9 cellular contexts compared by ENCODE assay signal in genomic region chr9:132161743-132162187, GRCh38. TPM values are rescaled to one million over a fixed set of nuclear protein-coding genes. Genes with fewer than 3 reads are reported as not detected.
DNase-seq lines count a peak whose midpoint lies in the region; ATAC-seq and TF ChIP-seq lines count a peak whose summit lies in the region.
"Had no signal": no experiment of that assay in that cellular context is flagged by ENCODE, and none has a peak within 500 bp of the region (broad histone marks: within the 10 kb centered on the region; RNA-seq: fewer than 3 reads in every experiment).

TSS of gene NTNG2 (plus strand) at chr9:132162058. CDS start at chr9:132166832, 4,774 bp downstream.

- H3K27me3 Mint-ChIP-seq in dendritic cell treated with granulocyte-macrophage colony-stimulating factor and Interleukin-4, amounts not matched to agents 40 ng/mL and 50 ng/mL, for 4 days, result peaks cover 77% of the 10 kb centered on the region
- peaks cover 11 to 43% (median 33%) of the 10 kb centered on the region in 5 donors for H3K27me3 Mint-ChIP-seq in naive thymus-derived CD8-positive, alpha-beta T cell

- no peak within 1 kb of the TSS for H3K9ac ChIP-seq in KMS-11

- H3K4me1 ChIP-seq in KMS-11 (ENCODE audit: low read depth, poor library complexity, severe bottlenecking), result no peaks in the 10 kb centered on the region

- TF ChIP-seq CTCF in AG04449 (IDR thresholded peaks at IDR 0.05; ENCODE audit: insufficient read depth, low read length, missing control alignments) (no peak), KMS-11 (conservative IDR thresholded peaks at IDR 0.05; ENCODE audit: low read depth, low read length) (no peak)

- H3K27ac ChIP-seq in KMS-11, result no peak within 1 kb of the TSS

- peaks cover 96% of the 10 kb centered on the region for H3K27me3 ChIP-seq in KMS-11 (ENCODE audit: insufficient read depth, low read depth)

- H3K4me2 ChIP-seq in KMS-11, result peak within 1 kb of the TSS; percentile 63

- no peaks in the 10 kb centered on the region for H3K36me3 Mint-ChIP-seq in dendritic cell treated with granulocyte-macrophage colony-stimulating factor and Interleukin-4, amounts not matched to agents 40 ng/mL and 50 ng/mL, for 4 days (ENCODE audit: low read depth)
- peaks cover 0 to 2% (median 0%) of the 10 kb centered on the region in 3 donors for H3K36me3 Mint-ChIP-seq in naive thymus-derived CD8-positive, alpha-beta T cell

- CTCF ChIA-PET in AG04449 (lab: Yijun Ruan, JAX), result interaction anchor here (0.8 to 1.0 kb wide), 2 partner anchors 9 to 402 kb away, joined by 3 read pairs; no protein-coding TSS in a partner anchor

- POLR2A ChIA-PET in AG04449 (lab: Yijun Ruan, JAX), result no interaction called here
- POLR2A ChIA-PET in naive thymus-derived CD8-positive, alpha-beta T cell (lab: Charles Lee), result interaction anchor here (1.2 kb wide), 1 partner anchor 80 kb away, joined by 6 read pairs; no protein-coding TSS in a partner anchor

- no peaks in the 10 kb centered on the region for H3K36me3 ChIP-seq in KMS-11 (ENCODE audit: insufficient read depth)

- H3K4me3 ChIP-seq in AG04449 (ENCODE audit: low read depth, low read length), result peak within 1 kb of the TSS; percentile 67
- no peak within 1 kb of the TSS for H3K4me3 ChIP-seq in KMS-11 (IDR thresholded peaks at IDR 0.05; ENCODE audit: insufficient read depth, low read depth, low read length)

- H3K4me1 Mint-ChIP-seq in dendritic cell treated with granulocyte-macrophage colony-stimulating factor and Interleukin-4, amounts not matched to agents 40 ng/mL and 50 ng/mL, for 4 days (ENCODE audit: low read depth), result peaks cover 12% of the 10 kb centered on the region
- H3K4me1 Mint-ChIP-seq in naive thymus-derived CD8-positive, alpha-beta T cell, result peaks cover 8 to 29% (median 10%) of the 10 kb centered on the region in 4 donors

- DNase-seq in AG04449 (ENCODE audit: low read depth, low spot score) (no peak), superior temporal gyrus (ENCODE audit: extremely low spot score) (no peak), UCSD-AML1 (lab: John Stamatoyannopoulos, UW; ENCODE audit: unreplicated experiment) (no peak)
- peak in 1 of 10 donors; percentile 15 for DNase-seq in naive thymus-derived CD8-positive, alpha-beta T cell
- DNase-seq in stimulated activated CD4-positive, alpha-beta T cell treated with anti-CD3 and anti-CD28 coated beads, Interleukin-2, amount 100 ng/mL, for 24 hours, result no peak
- no peak for DNase-seq in activated effector memory CD4-positive, alpha-beta T cell treated with Interleukin-2 at 50 U/mL for 16 hours
- DNase-seq: NCI-H1105 had no signal

- H3K9me3 Mint-ChIP-seq in dendritic cell treated with granulocyte-macrophage colony-stimulating factor and Interleukin-4, amounts not matched to agents 40 ng/mL and 50 ng/mL, for 4 days, result no peaks in the 10 kb centered on the region
- H3K9me3 Mint-ChIP-seq in naive thymus-derived CD8-positive, alpha-beta T cell, result no peaks in the 10 kb centered on the region

- H2AFZ ChIP-seq in KMS-11 (ENCODE audit: low read depth), result peak within 1 kb of the TSS; percentile 82

- H3K27ac Mint-ChIP-seq in dendritic cell treated with granulocyte-macrophage colony-stimulating factor and Interleukin-4, amounts not matched to agents 40 ng/mL and 50 ng/mL, for 4 days, result no peak within 1 kb of the TSS
- H3K27ac Mint-ChIP-seq in naive thymus-derived CD8-positive, alpha-beta T cell, result peak within 1 kb of the TSS; percentile 29 to 90 (median 84)

- H4K20me1 ChIP-seq in KMS-11 (ENCODE audit: insufficient read depth), result no peaks in the 10 kb centered on the region

- intact Hi-C loops in dendritic cell treated with granulocyte-macrophage colony-stimulating factor and Interleukin-4, amounts not matched to agents 40 ng/mL and 50 ng/mL, for 4 days (cut with micrococcal nuclease), result loop anchor here (10.0 kb wide), 1 partner anchor 397 kb away; no protein-coding TSS in a partner anchor

- peak; percentile 38 to 50 for ATAC-seq in naive thymus-derived CD8-positive, alpha-beta T cell

- H3K79me2 ChIP-seq in KMS-11 (ENCODE audit: insufficient read depth, low read depth), result no peaks in the 10 kb centered on the region

- H3K4me3 Mint-ChIP-seq in dendritic cell treated with granulocyte-macrophage colony-stimulating factor and Interleukin-4, amounts not matched to agents 40 ng/mL and 50 ng/mL, for 4 days, result peak within 1 kb of the TSS; percentile 85
- H3K4me3 Mint-ChIP-seq in naive thymus-derived CD8-positive, alpha-beta T cell, result peak within 1 kb of the TSS; percentile 88 to 99 (median 96)

RNA-seq across cellular contexts. Expression of gene NTNG2, which starts in this region (rescaled TPM):
- 10 to 100 TPM in 1 of 2 experiments, 1 to 10 TPM in 1; 8.5 to 10.8 TPM for total RNA-seq in naive thymus-derived CD8-positive, alpha-beta T cell
- 1 to 10 TPM in 1 of 3 donors, under 1 TPM in 2; 0.75 to 1.0 (median 0.96) TPM for polyA plus RNA-seq in naive thymus-derived CD8-positive, alpha-beta T cell
